20 cellular contexts compared by ENCODE assay signal in genomic region chr14:21467620-21468019, GRCh38. TPM values are rescaled to one million over a fixed set of nuclear protein-coding genes. Genes with fewer than 3 reads are reported as not detected.
DNase-seq lines count a peak whose midpoint lies in the region; ATAC-seq, FAIRE-seq and TF ChIP-seq lines count a peak whose summit lies in the region.
"Had no signal": no experiment of that assay in that cellular context is flagged by ENCODE, and none has a peak within 500 bp of the region (broad histone marks: within the 10 kb centered on the region; RNA-seq: fewer than 3 reads in every experiment).

No MANE protein-coding gene starts in this region.

- DNase-seq in H54 (ENCODE audit: insufficient read length, low spot score), result no peak
- peak; percentile 83 to 97 for DNase-seq in fibroblast of lung (ENCODE audit: low read depth in 2 of 2)
- DNase-seq in putamen (ENCODE audit: low spot score), result peak; percentile 13
- DNase-seq in ovary, result no peak
- DNase-seq in NCI-H1092 (lab: John Stamatoyannopoulos, UW), result no peak
- DNase-seq in naive thymus-derived CD8-positive, alpha-beta T cell, result no peak
- DNase-seq in activated T-cell treated with anti-CD3 and anti-CD28 coated beads, Interleukin-2, amount 50 U/mL, for 1 hour, result no peak
- DNase-seq: activated CD4-positive, alpha-beta T cell treated with anti-CD3 and anti-CD28 coated beads for 48 hours; activated T-cell treated with anti-CD3 and anti-CD28 coated beads, Interleukin-2, amount 50 U/mL, for 4 hours; CD8-positive, alpha-beta T cell; effector CD4-positive, alpha-beta T cell; GF-D8; MM.1S; NCI-H2081 treated with DMSO at 0.1 percent for 48 hours; NCI-H82; stimulated activated CD4-positive, alpha-beta T cell treated with anti-CD3 and anti-CD28 coated beads, Interleukin-2, amount 100 ng/mL, for 24 hours; trophoblast cell had no signal

- H3K9me3 Mint-ChIP-seq in activated T-helper 17 cell treated with anti-CD3 and anti-CD28 coated beads, Interleukin-2, amount 50 U/mL, for 72 hours, result no peaks in the 10 kb centered on the region
- no peaks in the 10 kb centered on the region for H3K9me3 Mint-ChIP-seq in naive thymus-derived CD8-positive, alpha-beta T cell
- H3K9me3 Mint-ChIP-seq: activated T-cell treated with anti-CD3 and anti-CD28 coated beads, Interleukin-2, amount 50 U/mL, for 4 hours; CD8-positive, alpha-beta T cell had no signal

- H3K4me1 Mint-ChIP-seq in activated T-helper 17 cell treated with anti-CD3 and anti-CD28 coated beads, Interleukin-2, amount 50 U/mL, for 72 hours, result no peaks in the 10 kb centered on the region
- peaks cover 2 to 7% (median 3%) of the 10 kb centered on the region in 4 donors for H3K4me1 Mint-ChIP-seq in naive thymus-derived CD8-positive, alpha-beta T cell

- WGBS in ovary, 3 donors, result 78 to 90% (median 83%) methylated on average over 1 of the region's 1 CpG

- ATAC-seq in activated T-helper 17 cell treated with anti-CD3 and anti-CD28 coated beads, Interleukin-2, amount 50 U/mL, for 72 hours (replicated peaks), result peak; percentile 37
- ATAC-seq in naive thymus-derived CD8-positive, alpha-beta T cell, result no peak
- ATAC-seq: activated T-cell treated with anti-CD3 and anti-CD28 coated beads, Interleukin-2, amount 50 U/mL, for 4 hours; CD8-positive, alpha-beta T cell had no signal

- FAIRE-seq in H54 (lab: Jason Lieb, UNC), result peak; percentile 65
- FAIRE-seq: HTR-8/SVneo had no signal

- H3K79me2 ChIP-seq in fibroblast of lung (ENCODE audit: control insufficient read depth, insufficient read depth, low read length), result no peaks in the 10 kb centered on the region
- H3K79me2 ChIP-seq: hepatocyte had no signal

- peaks cover 4% of the 10 kb centered on the region for H3K4me1 ChIP-seq in fibroblast of lung (ENCODE audit: control insufficient read depth, extremely low read depth, insufficient read depth, low read length)
- no peaks in the 10 kb centered on the region for H3K4me1 ChIP-seq in ovary (ENCODE audit: insufficient read depth)

- H3K36me3 ChIP-seq in fibroblast of lung (ENCODE audit: control insufficient read depth, insufficient read depth, low read length), result no peaks in the 10 kb centered on the region
- no peaks in the 10 kb centered on the region for H3K36me3 ChIP-seq in ovary

- no peaks in the 10 kb centered on the region for H4K20me1 ChIP-seq in fibroblast of lung (ENCODE audit: control insufficient read depth, extremely low read depth, insufficient read depth, low read length)

- H2AFZ ChIP-seq in fibroblast of lung (ENCODE audit: low read length), result no peak overlapping the region
- H2AFZ ChIP-seq: hepatocyte had no signal

- intact Hi-C loops in ovary (cut with DNase I), result no loop called here

- POLR2A ChIA-PET in naive thymus-derived CD8-positive, alpha-beta T cell (lab: Charles Lee), result interaction anchor here (0.6 kb wide), 2 partner anchors 44 to 114 kb away, joined by 3 read pairs; no protein-coding TSS in a partner anchor

- H3K9me3 ChIP-seq in fibroblast of lung (ENCODE audit: control insufficient read depth, insufficient read depth, low read depth, low read length) (no peaks in the 10 kb centered on the region), ovary (no peaks in the 10 kb centered on the region)

- H3K27me3 Mint-ChIP-seq in activated T-helper 17 cell treated with anti-CD3 and anti-CD28 coated beads, Interleukin-2, amount 50 U/mL, for 72 hours, result no peaks in the 10 kb centered on the region
- H3K27me3 Mint-ChIP-seq in naive thymus-derived CD8-positive, alpha-beta T cell, result no peaks in the 10 kb centered on the region

- H3K27ac ChIP-seq in fibroblast of lung (ENCODE audit: insufficient read depth, low read length) (peak overlapping the region; percentile 31), ovary (no peak overlapping the region)
- H3K27ac ChIP-seq: hepatocyte had no signal

- no peak for TF ChIP-seq POLR2A in H54 (IDR thresholded peaks at IDR 0.05; ENCODE audit: low read depth, low read length)
- TF ChIP-seq POLR2A in ovary (IDR thresholded peaks at IDR 0.05), result no peak

- H3K4me3 ChIP-seq in fibroblast of lung (replicated peaks in 1 of 4; ENCODE audit: control extremely low read depth in 1 of 4, insufficient read depth in 1 of 4, low read depth in 3 of 4, low read length in 4 of 4), result no peak overlapping the region
- H3K4me3 ChIP-seq in ovary, result no peak overlapping the region
- H3K4me3 ChIP-seq: hepatocyte had no signal

- no peak for TF ChIP-seq EP300 in ovary (IDR thresholded peaks at IDR 0.05)

- H3K4me3 Mint-ChIP-seq in activated T-helper 17 cell treated with anti-CD3 and anti-CD28 coated beads, Interleukin-2, amount 50 U/mL, for 72 hours, result no peak overlapping the region
- H3K4me3 Mint-ChIP-seq in naive thymus-derived CD8-positive, alpha-beta T cell, result no peak overlapping the region
- H3K4me3 Mint-ChIP-seq: activated T-cell treated with anti-CD3 and anti-CD28 coated beads, Interleukin-2, amount 50 U/mL, for 4 hours; CD8-positive, alpha-beta T cell had no signal

- H3K36me3 Mint-ChIP-seq in activated T-helper 17 cell treated with anti-CD3 and anti-CD28 coated beads, Interleukin-2, amount 50 U/mL, for 72 hours (ENCODE audit: low read depth), result peaks cover 86% of the 10 kb centered on the region
- H3K36me3 Mint-ChIP-seq in naive thymus-derived CD8-positive, alpha-beta T cell, result peaks cover 0 to 75% (median 10%) of the 10 kb centered on the region in 3 donors

- no peaks in the 10 kb centered on the region for H3K27me3 ChIP-seq in fibroblast of lung (ENCODE audit: control insufficient read depth, insufficient read depth, low read length)
- no peaks in the 10 kb centered on the region for H3K27me3 ChIP-seq in ovary
- H3K27me3 ChIP-seq: hepatocyte had no signal

- TF ChIP-seq CTCF in fibroblast of lung (conservative IDR thresholded peaks at IDR 0.05 in 1 of 2, IDR thresholded peaks at IDR 0.05 in 1 of 2; ENCODE audit: low read depth in 1 of 2, low read length in 2 of 2) (no peak), ovary (IDR thresholded peaks at IDR 0.05) (no peak)

- no peak overlapping the region for H3K9ac ChIP-seq in fibroblast of lung (ENCODE audit: insufficient read depth, low read length)

- H3K4me2 ChIP-seq in fibroblast of lung (ENCODE audit: extremely low read depth, insufficient read depth, low read length), result no peak overlapping the region
- H3K4me2 ChIP-seq: hepatocyte had no signal

- H3K27ac Mint-ChIP-seq in activated T-helper 17 cell treated with anti-CD3 and anti-CD28 coated beads, Interleukin-2, amount 50 U/mL, for 72 hours, result no peak overlapping the region
- no peak overlapping the region for H3K27ac Mint-ChIP-seq in naive thymus-derived CD8-positive, alpha-beta T cell
- H3K27ac Mint-ChIP-seq: CD8-positive, alpha-beta T cell had no signal

RNA-seq across cellular contexts. Expression of gene RAB2B, which starts 9.1 kb away (rescaled TPM):
- total RNA-seq in activated T-helper 17 cell treated with anti-CD3 and anti-CD28 coated beads, Interleukin-2, amount 50 U/mL, for 72 hours, result 10 to 100 TPM; 30.6 to 69.2 TPM
- total RNA-seq in fibroblast of lung, result 22.3 and 31.7 TPM in 2 replicates
- 17.6 and 27.8 TPM in 2 replicates for polyA plus RNA-seq in fibroblast of lung
- polyA plus RNA-seq in fibroblast of lung (2012), result 14.3 and 15.7 TPM in 2 replicates
- 4.4 and 12.7 TPM in 2 replicates for polyA minus RNA-seq in fibroblast of lung (ENCODE audit: low replicate concordance)
- 10 to 100 TPM; 18.4 to 28.7 (median 25.0) TPM for total RNA-seq in ovary
- polyA plus RNA-seq in ovary, result 10 to 100 TPM; 15.8 to 53.7 TPM
- 10 to 100 TPM; 28.5 to 29.2 TPM for total RNA-seq in naive thymus-derived CD8-positive, alpha-beta T cell
- 10 to 100 TPM in 1 of 3 donors, 1 to 10 TPM in 2; 8.7 to 11.0 (median 9.9) TPM for polyA plus RNA-seq in naive thymus-derived CD8-positive, alpha-beta T cell

RNA-seq across cellular contexts. Expression of gene TOX4, which starts 9.4 kb away (rescaled TPM):
- total RNA-seq in activated T-helper 17 cell treated with anti-CD3 and anti-CD28 coated beads, Interleukin-2, amount 50 U/mL, for 72 hours, result 10 to 100 TPM; 78.5 to 81.7 TPM
- total RNA-seq in fibroblast of lung (19.8 and 30.6 TPM in 2 replicates), ovary (10 to 100 TPM; 22.7 to 75.3 (median 64.4) TPM)
- polyA plus RNA-seq in fibroblast of lung (86.1 and 92.5 TPM in 2 replicates), ovary (10 to 100 TPM; 21.8 to 73.8 TPM)
- polyA plus RNA-seq in fibroblast of lung (2012), result 69.0 and 72.8 TPM in 2 replicates
- 85.6 and 162 TPM in 2 replicates for polyA minus RNA-seq in fibroblast of lung (ENCODE audit: low replicate concordance)
- total RNA-seq in naive thymus-derived CD8-positive, alpha-beta T cell, result 10 to 100 TPM; 86.2 to 90.2 TPM
- polyA plus RNA-seq in naive thymus-derived CD8-positive, alpha-beta T cell, result 10 to 100 TPM; 68.6 to 87.5 (median 75.8) TPM

RNA-seq across cellular contexts. Expression of gene CHD8, which starts 11.7 kb away (rescaled TPM):
- 100 to 1,000 TPM; 105 to 124 TPM for total RNA-seq in activated T-helper 17 cell treated with anti-CD3 and anti-CD28 coated beads, Interleukin-2, amount 50 U/mL, for 72 hours
- total RNA-seq in fibroblast of lung (46.5 and 56.3 TPM in 2 replicates), ovary (10 to 100 TPM; 36.0 to 79.3 (median 66.9) TPM)
- polyA plus RNA-seq in fibroblast of lung (11.1 and 19.3 TPM in 2 replicates), ovary (10 to 100 TPM; 27.1 to 56.6 TPM)
- polyA plus RNA-seq in fibroblast of lung (2012), result 43.9 and 44.2 TPM in 2 replicates
- 157 and 198 TPM in 2 replicates for polyA minus RNA-seq in fibroblast of lung (ENCODE audit: low replicate concordance)
- total RNA-seq in naive thymus-derived CD8-positive, alpha-beta T cell, result 100 to 1,000 TPM; 136 to 146 TPM
- 10 to 100 TPM; 20.7 to 34.9 (median 29.4) TPM for polyA plus RNA-seq in naive thymus-derived CD8-positive, alpha-beta T cell

RNA-seq across cellular contexts. Expression of gene METTL3, which starts 43.5 kb away (rescaled TPM):
- total RNA-seq in activated T-helper 17 cell treated with anti-CD3 and anti-CD28 coated beads, Interleukin-2, amount 50 U/mL, for 72 hours, result 10 to 100 TPM; 59.5 to 71.9 TPM
- total RNA-seq in fibroblast of lung, result 54.4 and 59.9 TPM in 2 replicates
- 39.2 and 44.0 TPM in 2 replicates for polyA plus RNA-seq in fibroblast of lung
- 22.2 and 29.1 TPM in 2 replicates for polyA plus RNA-seq in fibroblast of lung (2012)
- 71.9 and 80.8 TPM in 2 replicates for polyA minus RNA-seq in fibroblast of lung (ENCODE audit: low replicate concordance)
- total RNA-seq in ovary, result 10 to 100 TPM; 40.4 to 61.5 (median 44.7) TPM
- 10 to 100 TPM; 36.3 to 37.0 TPM for polyA plus RNA-seq in ovary
- 100 to 1,000 TPM; 113 to 116 TPM for total RNA-seq in naive thymus-derived CD8-positive, alpha-beta T cell
- polyA plus RNA-seq in naive thymus-derived CD8-positive, alpha-beta T cell, result 10 to 100 TPM; 12.4 to 24.5 (median 20.5) TPM

RNA-seq across cellular contexts. Expression of gene SALL2, which starts 58.5 kb away (rescaled TPM):
- total RNA-seq in activated T-helper 17 cell treated with anti-CD3 and anti-CD28 coated beads, Interleukin-2, amount 50 U/mL, for 72 hours, result 1 to 10 TPM; 1.2 to 6.0 TPM
- 3.1 and 3.5 TPM in 2 replicates for total RNA-seq in fibroblast of lung
- polyA plus RNA-seq in fibroblast of lung, result 3.9 and 6.1 TPM in 2 replicates
- 5.0 and 8.0 TPM in 2 replicates for polyA plus RNA-seq in fibroblast of lung (2012)
- 14.7 and 22.0 TPM in 2 replicates for polyA minus RNA-seq in fibroblast of lung (ENCODE audit: low replicate concordance)
- 10 to 100 TPM; 11.9 to 38.8 (median 22.8) TPM for total RNA-seq in ovary
- 10 to 100 TPM; 25.9 to 32.7 TPM for polyA plus RNA-seq in ovary
- total RNA-seq in naive thymus-derived CD8-positive, alpha-beta T cell, result 1 to 10 TPM; 6.2 to 6.7 TPM
- 1 to 10 TPM; 2.5 to 3.8 (median 2.5) TPM for polyA plus RNA-seq in naive thymus-derived CD8-positive, alpha-beta T cell

Comparison
In these comparisons a context has a peak if more than half of its experiments do, and no peak if none do; other contexts are left out.
1. DNase-seq: peak in fibroblast of lung (2 of 2) and putamen (single experiment); none in H54 (single experiment), ovary (0 of 5), NCI-H1092 (single experiment), naive thymus-derived CD8-positive, alpha-beta T cell (0 of 10) and activated T-cell treated with anti-CD3 and anti-CD28 coated beads, Interleukin-2, amount 50 U/mL, for 1 hour (single experiment).